In the genomic region with DNA sequence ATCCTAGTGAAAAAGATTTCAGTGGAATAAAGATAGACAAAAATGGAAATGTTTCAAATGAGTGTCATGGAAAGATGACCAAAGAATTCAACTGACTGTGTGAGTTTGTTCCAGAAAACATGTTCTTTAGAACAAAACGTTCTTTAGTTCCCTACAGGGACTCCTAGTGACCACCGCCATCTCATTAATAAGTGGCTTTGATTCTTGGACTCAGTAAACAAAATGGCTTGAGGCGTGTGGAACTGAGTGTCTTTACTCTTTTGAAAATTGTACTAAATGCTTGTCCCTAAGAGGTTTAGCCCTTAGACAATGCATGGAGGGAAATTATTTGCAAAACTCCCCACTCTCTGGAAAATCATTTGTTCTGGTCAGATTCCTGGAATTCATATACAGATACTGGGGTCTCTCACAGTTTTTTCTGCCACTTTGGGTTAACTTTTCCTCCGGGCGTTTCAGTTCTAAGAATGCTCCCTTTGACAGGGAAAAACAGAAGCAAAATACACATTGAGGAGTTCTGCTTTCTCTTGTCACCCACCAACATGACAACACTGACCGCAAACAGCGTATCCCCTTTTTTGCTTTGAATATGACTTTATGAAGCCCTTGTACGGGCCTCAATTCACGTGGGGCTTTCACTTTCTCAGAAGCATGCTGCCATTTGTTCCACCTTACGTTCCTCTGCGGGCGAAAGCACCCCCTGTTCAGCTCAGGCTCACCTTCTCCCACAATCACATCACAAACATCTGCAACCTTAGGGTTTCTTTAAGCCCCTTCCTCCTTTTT, we compare ENCODE assay signal across 11 cellular contexts. TPM values are rescaled to one million over a fixed set of nuclear protein-coding genes. Genes with fewer than 3 reads are reported as not detected.
DNase-seq lines count a peak whose midpoint lies in the region; ATAC-seq and TF ChIP-seq lines count a peak whose summit lies in the region.
"Had no signal": no experiment of that assay in that cellular context is flagged by ENCODE, and none has a peak within 500 bp of the region (broad histone marks: within the 10 kb centered on the region; RNA-seq: fewer than 3 reads in every experiment).

No MANE protein-coding gene starts in this region.

- peak overlapping the region; percentile 71 for H3K4me3 Mint-ChIP-seq in activated T-cell treated with anti-CD3 and anti-CD28 coated beads, Interleukin-2, amount 50 U/mL, for 24 hours

- no peaks in the 10 kb centered on the region for H3K36me3 ChIP-seq in suprapubic skin

- peak; percentile 67 for ATAC-seq in Right ventricle myocardium superior (ENCODE audit: poor library complexity)
- ATAC-seq: body of pancreas, HCT116, left colon had no signal

- H3K4me1 Mint-ChIP-seq in activated T-cell treated with anti-CD3 and anti-CD28 coated beads, Interleukin-2, amount 50 U/mL, for 24 hours (ENCODE audit: low read depth) = peaks cover 50% of the 10 kb centered on the region

- H3K27ac Mint-ChIP-seq in activated T-cell treated with anti-CD3 and anti-CD28 coated beads, Interleukin-2, amount 50 U/mL, for 24 hours = peak overlapping the region; percentile 90

- no peak for DNase-seq in activated T-cell treated with anti-CD3 and anti-CD28 coated beads, Interleukin-2, amount 50 U/mL, for 24 hours
- no peak for DNase-seq in activated T-cell treated with anti-CD3 and anti-CD28 coated beads, Interleukin-2, amount 50 U/mL, for 1 hour
- peak; percentile 97 for DNase-seq in SIG-M5 treated with dmso at 0.1 percent for 504 hours (lab: John Stamatoyannopoulos, UW; ENCODE audit: unreplicated experiment)
- no peak for DNase-seq in Right ventricle myocardium superior
- DNase-seq in suprapubic skin (ENCODE audit: low spot score in 2 of 2) = no peak
- no peak for DNase-seq in DMS 273 treated with DMSO at 0.1 percent for 48 hours (lab: John Stamatoyannopoulos, UW)
- DNase-seq in OCI-M2 (lab: John Stamatoyannopoulos, UW; ENCODE audit: unreplicated experiment) = no peak
- DNase-seq in dermis blood vessel endothelial cell = no peak

- H3K9me3 ChIP-seq in suprapubic skin = no peaks in the 10 kb centered on the region
- H3K9me3 ChIP-seq: body of pancreas had no signal

- 74% methylated on average over 12 of the region's 12 CpGs for WGBS in suprapubic skin

- no peaks in the 10 kb centered on the region for H3K36me3 Mint-ChIP-seq in activated T-cell treated with anti-CD3 and anti-CD28 coated beads, Interleukin-2, amount 50 U/mL, for 24 hours (ENCODE audit: low read depth)

- peak overlapping the region; percentile 88 for H3K27ac ChIP-seq in suprapubic skin

- H3K27me3 Mint-ChIP-seq in activated T-cell treated with anti-CD3 and anti-CD28 coated beads, Interleukin-2, amount 50 U/mL, for 24 hours = no peaks in the 10 kb centered on the region

- TF ChIP-seq CTCF in suprapubic skin (IDR thresholded peaks at IDR 0.05) = no peak

- intact Hi-C loops in Right ventricle myocardium superior (cut with DNase I) = no loop called here

- TF ChIP-seq EP300 in suprapubic skin (IDR thresholded peaks at IDR 0.05) = peak; percentile 46

- no peak for TF ChIP-seq POLR2A in suprapubic skin (IDR thresholded peaks at IDR 0.05)

- H3K27me3 ChIP-seq in suprapubic skin = no peaks in the 10 kb centered on the region
- H3K27me3 ChIP-seq: body of pancreas had no signal

- H3K9me3 Mint-ChIP-seq in activated T-cell treated with anti-CD3 and anti-CD28 coated beads, Interleukin-2, amount 50 U/mL, for 24 hours = no peaks in the 10 kb centered on the region

- no peak overlapping the region for H3K4me3 ChIP-seq in suprapubic skin
- H3K4me3 ChIP-seq: body of pancreas had no signal

- H3K4me1 ChIP-seq in suprapubic skin = peaks cover 23% of the 10 kb centered on the region
- H3K4me1 ChIP-seq: body of pancreas had no signal

RNA-seq across cellular contexts. Expression of gene NRROS, which starts 15.3 kb away (rescaled TPM):
- 2.4 TPM for total RNA-seq in Right ventricle myocardium superior
- total RNA-seq in suprapubic skin = 1 to 10 TPM in 3 of 4 donors, under 1 TPM in 1; 0.95 to 4.5 (median 1.5) TPM
- total RNA-seq in dermis blood vessel endothelial cell = 13.4 and 16.8 TPM in 2 replicates

RNA-seq across cellular contexts. Expression of gene FBXO45, which starts 55.7 kb away (rescaled TPM):
- total RNA-seq in Right ventricle myocardium superior = 7.9 TPM
- 10 to 100 TPM in 3 of 4 donors, 1 to 10 TPM in 1; 7.5 to 25.7 (median 17.3) TPM for total RNA-seq in suprapubic skin
- total RNA-seq in dermis blood vessel endothelial cell = 17.2 and 24.2 TPM in 2 replicates

RNA-seq across cellular contexts. Expression of gene WDR53, which starts 55.8 kb away (rescaled TPM):
- 7.9 TPM for total RNA-seq in Right ventricle myocardium superior
- 1 to 10 TPM; 3.1 to 9.7 (median 7.7) TPM for total RNA-seq in suprapubic skin
- total RNA-seq in dermis blood vessel endothelial cell = 7.8 and 8.3 TPM in 2 replicates
